8 cellular contexts compared by ENCODE assay signal in the genomic region with DNA sequence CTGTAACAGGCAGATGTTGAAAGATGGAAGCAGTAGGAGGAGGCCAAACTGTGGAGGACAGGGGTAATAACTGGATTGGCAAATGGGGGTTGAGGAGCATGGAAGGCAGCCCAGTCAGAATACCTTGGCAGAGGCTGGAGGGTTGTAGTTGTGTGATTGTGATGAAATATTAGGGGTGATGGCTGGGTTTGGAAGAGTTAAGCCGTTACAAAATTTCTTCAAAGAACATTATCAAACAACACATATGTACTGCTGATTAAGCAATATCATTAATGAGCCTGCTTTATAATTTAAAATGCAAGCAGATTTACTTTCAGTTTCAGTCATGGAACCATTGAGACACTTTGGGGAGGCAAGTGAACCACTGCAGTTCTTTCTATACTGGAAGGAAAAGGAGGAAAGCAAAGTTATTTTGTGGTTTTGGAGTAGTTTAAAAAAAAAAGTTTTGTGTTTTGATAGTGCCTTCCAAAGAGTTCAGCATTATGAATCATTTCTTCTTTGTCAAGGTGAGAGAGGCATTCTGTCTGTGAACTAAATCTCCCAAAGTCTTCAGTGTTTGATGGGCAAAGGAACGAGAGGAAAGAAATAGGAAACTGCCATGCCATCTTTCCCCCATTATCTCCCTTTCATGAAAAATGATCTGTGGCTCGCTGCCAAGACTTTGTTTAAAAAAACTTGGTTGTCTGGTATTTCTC. TPM values are rescaled to one million over a fixed set of nuclear protein-coding genes. Genes with fewer than 3 reads are reported as not detected.
DNase-seq lines count a peak whose midpoint lies in the region; TF ChIP-seq lines count a peak whose summit lies in the region.

No MANE protein-coding gene starts in this region.

- H3K36me3 Mint-ChIP-seq in type B pancreatic cell: peaks cover 29% of the 10 kb centered on the region

- H3K4me1 ChIP-seq in Loucy (ENCODE audit: insufficient read depth, low read length, poor library complexity, severe bottlenecking) (peaks cover 48% of the 10 kb centered on the region), testis (peaks cover 68% of the 10 kb centered on the region)

- peak overlapping the region in 1 of 2 donors; percentile 55 for H3K27ac ChIP-seq in testis

- H3K4me3 Mint-ChIP-seq in type B pancreatic cell: peak overlapping the region; percentile 32

- H3K4me3 ChIP-seq in Loucy (ENCODE audit: low read length, poor library complexity, severe bottlenecking) (peak overlapping the region; percentile 45), testis (no peak overlapping the region)

- H3K9me3 Mint-ChIP-seq in type B pancreatic cell: no peaks in the 10 kb centered on the region

- 32 to 33% methylated on average over 3 of the region's 3 CpGs for WGBS in testis, 2 donors

- H3K36me3 ChIP-seq in Loucy (ENCODE audit: insufficient read depth, low read length) (peaks cover 18% of the 10 kb centered on the region; the same call in 1 of the 2 replicates), testis (ENCODE audit: low read depth, missing control alignments) (no peaks in the 10 kb centered on the region)

- H3K27ac Mint-ChIP-seq in type B pancreatic cell: peak overlapping the region; percentile 24

- H3K9me2 ChIP-seq in Loucy (replicated peaks; ENCODE audit: low read depth, low read length): no peaks in the 10 kb centered on the region

- H3K9me3 ChIP-seq in Loucy (ENCODE audit: insufficient read depth, low read depth, low read length) (no peaks in the 10 kb centered on the region), testis (no peaks in the 10 kb centered on the region)

- peak overlapping the region; percentile 65 for H3K4me2 ChIP-seq in Loucy (ENCODE audit: low read depth, low read length, poor library complexity, severe bottlenecking)

- H3K27me3 ChIP-seq in Loucy (ENCODE audit: insufficient read depth, low read length, poor library complexity, severe bottlenecking) (no peaks in the 10 kb centered on the region), testis (no peaks in the 10 kb centered on the region)

- no peak for TF ChIP-seq POLR2A in testis (IDR thresholded peaks at IDR 0.05)

- peaks cover 90% of the 10 kb centered on the region for H3K79me2 ChIP-seq in Loucy (ENCODE audit: insufficient read depth, low read length)

- H3K27me3 Mint-ChIP-seq in type B pancreatic cell: no peaks in the 10 kb centered on the region

- H3K4me1 Mint-ChIP-seq in type B pancreatic cell (ENCODE audit: unreplicated experiment): peaks cover 64% of the 10 kb centered on the region

- peaks cover 6% of the 10 kb centered on the region; the same call in 1 of the 2 replicates for H3F3A ChIP-seq in Loucy (ENCODE audit: low read depth)

- peak; percentile 68 for DNase-seq in AG08395 (ENCODE audit: low spot score)
- peak; percentile 99 for DNase-seq in amniotic epithelial cell (ENCODE audit: low read depth)
- DNase-seq in kidney glomerular epithelial cell (lab: John Stamatoyannopoulos, UW): peak; percentile 78
- DNase-seq in type B pancreatic cell (ENCODE audit: extremely low spot score, unreplicated experiment): no peak
- DNase-seq in testis: no peak
- no peak for DNase-seq in T1000 (lab: John Stamatoyannopoulos, UW)
- no peak for DNase-seq in nucleus accumbens (lab: John Stamatoyannopoulos, UW)

- H2AFZ ChIP-seq in Loucy (ENCODE audit: low read length): no peak overlapping the region

- intact Hi-C loops in testis (cut with DNase I; ENCODE audit: low total_unique reads): no loop called here

- TF ChIP-seq CTCF in Loucy (conservative IDR thresholded peaks at IDR 0.05; ENCODE audit: low read length) (no peak), type B pancreatic cell (conservative IDR thresholded peaks at IDR 0.05) (no peak), testis (IDR thresholded peaks at IDR 0.05) (no peak)

- H3K9ac ChIP-seq in Loucy (ENCODE audit: low read depth, low read length, poor library complexity, severe bottlenecking): peak overlapping the region; percentile 4

- peaks cover 30% of the 10 kb centered on the region for H4K20me1 ChIP-seq in Loucy (ENCODE audit: insufficient read depth, low read length, poor library complexity, severe bottlenecking)

RNA-seq across cellular contexts. Expression of gene FOXO3, which starts 20.7 kb away (rescaled TPM):
- total RNA-seq in type B pancreatic cell (ENCODE audit: low replicate concordance) (30.4 and 43.3 TPM in 2 replicates), testis (100 to 1,000 TPM in 1 of 2 donors, 10 to 100 TPM in 1; 81.5 to 112 TPM)
- 27.5 TPM for polyA plus RNA-seq in testis (ENCODE audit: insufficient read depth, low read depth, low replicate concordance)

Comparison
In these comparisons a context has a peak if more than half of its experiments do, and no peak if none do; other contexts are left out.
1. DNase-seq: peak in AG08395 (single experiment), amniotic epithelial cell (single experiment) and kidney glomerular epithelial cell (single experiment); none in type B pancreatic cell (single experiment), testis (single experiment), T1000 (single experiment) and nucleus accumbens (0 of 56).